8 cellular contexts compared by ENCODE assay signal in the genomic region with DNA sequence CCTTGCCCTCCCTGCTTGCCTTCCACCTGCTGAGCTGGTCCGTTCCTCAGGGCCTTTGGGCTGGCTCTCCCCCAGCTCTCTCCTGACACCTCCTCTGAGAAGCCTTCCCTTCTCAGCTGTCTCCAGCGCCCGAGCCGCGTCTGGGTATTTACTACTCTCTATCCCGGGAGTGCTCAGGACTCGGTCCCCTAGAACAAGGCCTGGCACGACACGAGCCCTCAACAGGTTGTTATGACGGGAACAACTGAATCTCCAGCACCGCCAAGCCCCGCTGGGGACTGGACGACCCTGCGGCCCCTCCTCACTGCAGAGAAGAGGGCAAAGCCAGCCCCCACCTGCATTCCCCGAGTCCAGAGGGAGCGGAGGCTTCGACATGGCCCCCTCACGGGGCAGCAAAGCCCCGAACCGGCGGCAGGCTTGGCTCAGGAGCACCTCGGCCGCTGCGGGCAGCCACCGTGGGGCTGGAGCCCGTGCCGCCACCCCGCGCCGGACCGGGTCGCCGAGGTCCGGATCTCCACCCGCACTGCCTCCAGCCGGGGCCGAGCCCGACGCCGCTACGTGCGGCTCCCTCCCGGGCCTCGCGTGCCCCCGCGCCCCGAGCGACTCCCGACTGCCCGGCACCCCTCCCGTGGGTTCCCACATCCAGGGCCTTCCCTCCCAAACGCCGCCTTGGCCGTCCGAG. TPM values are rescaled to one million over a fixed set of nuclear protein-coding genes. Genes with fewer than 3 reads are reported as not detected.
DNase-seq lines count a peak whose midpoint lies in the region; ATAC-seq and TF ChIP-seq lines count a peak whose summit lies in the region.

No MANE protein-coding gene starts in this region.

- peak; percentile 34 for DNase-seq in activated naive CD4-positive, alpha-beta T cell treated with anti-CD3 and anti-CD28 coated beads, Interleukin-2, amount 10 ng/mL, durations not matched to agents 7 days and 5 days
- DNase-seq in activated naive CD4-positive, alpha-beta T cell (lab: John Stamatoyannopoulos, UW), result no peak
- no peak for DNase-seq in left ventricle myocardium inferior
- DNase-seq in retinal pigment epithelial cell (ENCODE audit: low read depth), result no peak
- no peak for DNase-seq in G401 (ENCODE audit: low spot score)
- no peak for DNase-seq in NCI-H1048 (lab: John Stamatoyannopoulos, UW)

- H3K27me3 Mint-ChIP-seq in activated naive CD4-positive, alpha-beta T cell treated with anti-CD3 and anti-CD28 coated beads, Interleukin-2, amount 10 ng/mL, durations not matched to agents 7 days and 5 days, result no peaks in the 10 kb centered on the region
- no peaks in the 10 kb centered on the region for H3K27me3 Mint-ChIP-seq in activated naive CD4-positive, alpha-beta T cell treated with anti-CD3 and anti-CD28 coated beads, Interleukin-2, amount 50 U/mL, for 24 hours

- H3K4me3 Mint-ChIP-seq in activated naive CD4-positive, alpha-beta T cell treated with anti-CD3 and anti-CD28 coated beads, Interleukin-2, amount 10 ng/mL, durations not matched to agents 7 days and 5 days, result peak overlapping the region; percentile 91
- H3K4me3 Mint-ChIP-seq in activated naive CD4-positive, alpha-beta T cell treated with anti-CD3 and anti-CD28 coated beads, Interleukin-2, amount 50 U/mL, for 24 hours, result peak overlapping the region; percentile 88

- H3K4me1 ChIP-seq in left ventricle myocardium inferior, result peaks cover 69% of the 10 kb centered on the region

- H3K27ac ChIP-seq in left ventricle myocardium inferior (replicated peaks), result peak overlapping the region; percentile 96

- H3K9me3 Mint-ChIP-seq in activated naive CD4-positive, alpha-beta T cell treated with anti-CD3 and anti-CD28 coated beads, Interleukin-2, amount 10 ng/mL, durations not matched to agents 7 days and 5 days, result no peaks in the 10 kb centered on the region
- H3K9me3 Mint-ChIP-seq in activated naive CD4-positive, alpha-beta T cell treated with anti-CD3 and anti-CD28 coated beads, Interleukin-2, amount 50 U/mL, for 24 hours, result no peaks in the 10 kb centered on the region

- no peaks in the 10 kb centered on the region for H3K27me3 ChIP-seq in left ventricle myocardium inferior (ENCODE audit: low read depth)

- peaks cover 32% of the 10 kb centered on the region for H3K4me1 Mint-ChIP-seq in activated naive CD4-positive, alpha-beta T cell treated with anti-CD3 and anti-CD28 coated beads, Interleukin-2, amount 10 ng/mL, durations not matched to agents 7 days and 5 days
- H3K4me1 Mint-ChIP-seq in activated naive CD4-positive, alpha-beta T cell treated with anti-CD3 and anti-CD28 coated beads, Interleukin-2, amount 50 U/mL, for 24 hours, result peaks cover 42% of the 10 kb centered on the region

- in situ Hi-C loops in G401 (cut with HindIII; ENCODE audit: low sequenced_read_pairs), result no loop called here

- TF ChIP-seq CTCF in left ventricle myocardium inferior (IDR thresholded peaks at IDR 0.05; ENCODE audit: borderline replicate concordance) (no peak), retinal pigment epithelial cell (conservative IDR thresholded peaks at IDR 0.05; ENCODE audit: low read depth, low read length) (no peak)

- no peaks in the 10 kb centered on the region for H3K36me3 ChIP-seq in left ventricle myocardium inferior

- no peaks in the 10 kb centered on the region for H3K9me3 ChIP-seq in left ventricle myocardium inferior (replicated peaks)

- H3K27ac Mint-ChIP-seq in activated naive CD4-positive, alpha-beta T cell treated with anti-CD3 and anti-CD28 coated beads, Interleukin-2, amount 10 ng/mL, durations not matched to agents 7 days and 5 days, result peak overlapping the region; percentile 75
- H3K27ac Mint-ChIP-seq in activated naive CD4-positive, alpha-beta T cell treated with anti-CD3 and anti-CD28 coated beads, Interleukin-2, amount 50 U/mL, for 24 hours, result no peak overlapping the region

- CTCF ChIA-PET in activated naive CD4-positive, alpha-beta T cell treated with anti-CD3 and anti-CD28 coated beads, Interleukin-2, amount 10 ng/mL, durations not matched to agents 7 days and 5 days (lab: Charles Lee), result interaction anchor here (3.6 kb wide), 1 partner anchor 15 kb away, joined by 16 read pairs; no protein-coding TSS in a partner anchor

- peak; percentile 6 for ATAC-seq in HG03442 (IDR thresholded peaks at IDR 0.05; ENCODE audit: unreplicated experiment)

- H3K4me3 ChIP-seq in left ventricle myocardium inferior, result peak overlapping the region; percentile 95
- H3K4me3 ChIP-seq in retinal pigment epithelial cell (ENCODE audit: low read length), result peak overlapping the region; percentile 73

- peaks cover 2% of the 10 kb centered on the region for H3K36me3 Mint-ChIP-seq in activated naive CD4-positive, alpha-beta T cell treated with anti-CD3 and anti-CD28 coated beads, Interleukin-2, amount 10 ng/mL, durations not matched to agents 7 days and 5 days
- H3K36me3 Mint-ChIP-seq in activated naive CD4-positive, alpha-beta T cell treated with anti-CD3 and anti-CD28 coated beads, Interleukin-2, amount 50 U/mL, for 24 hours, result no peaks in the 10 kb centered on the region

- intact Hi-C loops in left ventricle myocardium inferior (cut with micrococcal nuclease), result no loop called here

RNA-seq across cellular contexts. Expression of a gene that starts 0.8 kb away (rescaled TPM):
- total RNA-seq in left ventricle myocardium inferior, result 17.4 TPM
- 38.3 and 42.3 TPM in 2 replicates for total RNA-seq in G401 (2014; rRNA removed; shearing (Covaris generic))

RNA-seq across cellular contexts. Expression of a gene that starts 8.5 kb away (rescaled TPM):
- total RNA-seq in left ventricle myocardium inferior, result 7.6 TPM
- total RNA-seq in G401 (2014; rRNA removed; shearing (Covaris generic)), result 257 and 300 TPM in 2 replicates

RNA-seq across cellular contexts. Expression of a gene that starts 39.2 kb away (rescaled TPM):
- 1.7 TPM for total RNA-seq in left ventricle myocardium inferior
- 46.6 and 66.7 TPM in 2 replicates for total RNA-seq in G401 (2014; rRNA removed; shearing (Covaris generic))

Comparison
In these comparisons a context has a peak if more than half of its experiments do, and no peak if none do; other contexts are left out.
1. RNA of a gene that starts 8.5 kb away (total RNA-seq): 257 to 300 TPM in G401; 7.6 TPM in left ventricle myocardium inferior (single experiment); every median in the first group is over 10 times any median in the second.
2. RNA of a gene that starts 39.2 kb away (total RNA-seq): 46.6 to 66.7 TPM in G401; 1.7 TPM in left ventricle myocardium inferior (single experiment); every median in the first group is over 10 times any median in the second.